In the genomic region with DNA sequence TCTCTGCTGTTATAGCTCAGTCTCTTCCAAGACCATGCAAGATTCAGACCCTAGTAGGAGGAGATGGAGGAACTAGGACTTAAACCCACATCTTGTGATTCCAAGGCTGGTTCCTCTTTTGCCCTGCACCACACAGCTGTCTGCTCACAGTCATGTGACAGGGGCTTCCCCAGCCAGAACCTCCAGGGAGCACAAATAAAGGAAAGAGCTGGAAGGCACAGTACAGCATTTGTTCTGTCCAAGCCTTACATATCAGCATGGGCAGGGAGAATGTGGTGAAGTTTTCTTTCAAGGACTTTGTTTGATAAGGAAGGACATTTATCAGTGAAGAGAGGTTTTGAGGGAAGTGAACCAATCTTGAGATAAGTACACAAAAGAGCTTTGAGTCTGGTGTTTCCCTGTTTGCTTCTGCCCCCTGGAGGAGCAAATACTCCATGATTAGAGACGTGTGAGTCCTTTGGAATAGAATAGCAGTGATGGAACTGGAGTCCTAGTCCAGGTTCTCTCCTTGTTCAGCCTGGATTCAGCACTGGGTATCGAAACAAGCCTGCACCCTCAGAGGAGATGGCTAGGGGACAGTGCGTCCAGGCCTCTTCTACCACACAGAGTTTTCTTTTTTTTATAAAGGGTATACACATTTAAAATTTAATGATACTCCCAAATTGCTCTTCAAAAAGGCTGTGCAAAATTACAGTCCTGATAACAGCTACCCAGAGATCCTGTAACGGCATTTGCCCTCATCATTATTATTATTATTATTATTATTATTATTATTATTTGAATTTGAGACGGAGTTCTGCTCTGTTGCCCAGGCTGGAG, we compare ENCODE assay signal across 8 cellular contexts. TPM values are rescaled to one million over a fixed set of nuclear protein-coding genes. Genes with fewer than 3 reads are reported as not detected.
DNase-seq lines count a peak whose midpoint lies in the region; TF ChIP-seq lines count a peak whose summit lies in the region.

No MANE protein-coding gene starts in this region.

- H3K9me3 ChIP-seq in Karpas-422 (ENCODE audit: low read length) = no peaks in the 10 kb centered on the region

- H3K9ac ChIP-seq in Karpas-422 (ENCODE audit: low read length) = peak overlapping the region; percentile 39

- DNase-seq in stimulated activated CD4-positive, alpha-beta T cell treated with anti-CD3 and anti-CD28 coated beads, Interleukin-2, amount 100 ng/mL, for 4 hours (ENCODE audit: low read depth) = peak; percentile 42
- no peak for DNase-seq in stimulated activated CD4-positive, alpha-beta T cell treated with anti-CD3 and anti-CD28 coated beads, Interleukin-12 subunit alpha, Interleukin-12 subunit beta, amount 100 ng/mL, for 4 hours
- DNase-seq in H7 (peak; percentile 67), Karpas-422 (peak; percentile 91), SIG-M5 treated with dmso at 0.1 percent for 504 hours (lab: John Stamatoyannopoulos, UW; ENCODE audit: unreplicated experiment) (peak; percentile 96), astrocyte of the cerebellum (ENCODE audit: low read depth) (peak; percentile 74), hepatic stellate cell (ENCODE audit: low spot score) (peak; percentile 64), retinal pigment epithelial cell (ENCODE audit: low read depth) (peak; percentile 62)

- in situ Hi-C loops in astrocyte of the cerebellum (cut with HindIII; ENCODE audit: low sequenced_read_pairs) = no loop called here

- H3K4me2 ChIP-seq in Karpas-422 (ENCODE audit: low read depth, low read length, poor library complexity, severe bottlenecking) = peak overlapping the region; percentile 55

- H3K9me2 ChIP-seq in Karpas-422 (replicated peaks; ENCODE audit: insufficient read depth, low read length) = no peaks in the 10 kb centered on the region

- peaks cover 56% of the 10 kb centered on the region for H3K4me1 ChIP-seq in Karpas-422 (ENCODE audit: low read length)

- TF ChIP-seq CTCF in astrocyte of the cerebellum (IDR thresholded peaks at IDR 0.05; ENCODE audit: low read depth, low read length, missing control alignments) = peak; percentile 76
- peak; percentile 80 for TF ChIP-seq CTCF in retinal pigment epithelial cell (conservative IDR thresholded peaks at IDR 0.05; ENCODE audit: low read depth, low read length)

- no peak overlapping the region for H2AFZ ChIP-seq in Karpas-422 (ENCODE audit: low read length)

- no peaks in the 10 kb centered on the region for H3K79me2 ChIP-seq in Karpas-422 (ENCODE audit: low read length)

- H3K27ac ChIP-seq in Karpas-422 (ENCODE audit: low read length) = peak overlapping the region; percentile 91

- H3K4me3 ChIP-seq in H7 (ENCODE audit: insufficient read depth, low read depth, low read length) (no peak overlapping the region), Karpas-422 (ENCODE audit: low read length) (peak overlapping the region; percentile 10; the same call in 1 of the 2 replicates), astrocyte of the cerebellum (ENCODE audit: low read depth, low read length) (no peak overlapping the region), retinal pigment epithelial cell (ENCODE audit: low read length) (no peak overlapping the region)

- H3K36me3 ChIP-seq in H7 (replicated peaks; ENCODE audit: control insufficient read depth, insufficient read depth, low read length) (no peaks in the 10 kb centered on the region; the same call in 1 of the 2 replicates), Karpas-422 (ENCODE audit: insufficient read depth, low read length) (peaks cover 11% of the 10 kb centered on the region)

- H3K27me3 ChIP-seq in H7 (ENCODE audit: control insufficient read depth, insufficient read depth, low read length) (no peaks in the 10 kb centered on the region), Karpas-422 (ENCODE audit: low read length) (no peaks in the 10 kb centered on the region)

- H4K20me1 ChIP-seq in Karpas-422 (ENCODE audit: insufficient read depth, low read depth, low read length) = no peaks in the 10 kb centered on the region

RNA-seq across cellular contexts. Expression of a gene that starts 24.6 kb away (rescaled TPM):
- 5.1 and 5.4 TPM in 2 replicates for total RNA-seq in H7 (2014; rRNA removed; shearing (Covaris generic))
- total RNA-seq in Karpas-422 (2014; rRNA removed; shearing (Covaris generic); ENCODE audit: low replicate concordance) = 0.48 and 5.2 TPM in 2 replicates

RNA-seq across cellular contexts. Expression of a gene that starts 42.4 kb away (rescaled TPM):
- 9.0 and 18.3 TPM in 2 replicates for total RNA-seq in H7 (2014; rRNA removed; shearing (Covaris generic))
- total RNA-seq in Karpas-422 (2014; rRNA removed; shearing (Covaris generic); ENCODE audit: low replicate concordance) = 62.6 and 63.5 TPM in 2 replicates
